1 cellular context compared by ENCODE assay signal in genomic region chr15:41928100-41928499, GRCh38.
TF ChIP-seq lines count a peak whose summit lies in the region.

No MANE protein-coding gene starts in this region.

TF ChIP-seq in HepG2, 621 proteins besides CTCF, POLR2A, EP300 and RAD21 (continued from another document and continues in another):
- TF ChIP-seq ZNF670 (CRISPR knock-in tag; IDR thresholded peaks at IDR 0.05; ENCODE audit: borderline replicate concordance) (no peak), TFDP2 (CRISPR knock-in tag; IDR thresholded peaks at IDR 0.05) (no peak), TSC22D2 (CRISPR knock-in tag; IDR thresholded peaks at IDR 0.05; ENCODE audit: borderline replicate concordance) (no peak), NONO (IDR thresholded peaks at IDR 0.05) (no peak), NONO (CRISPR knock-in tag; conservative IDR thresholded peaks at IDR 0.05) (no peak), CSRNP1 (CRISPR knock-in tag; IDR thresholded peaks at IDR 0.05) (no peak), IKZF4 (CRISPR knock-in tag; IDR thresholded peaks at IDR 0.05; ENCODE audit: borderline replicate concordance, low read depth, not compliant biosample characterization) (no peak), ZMYM3 (CRISPR knock-in tag; IDR thresholded peaks at IDR 0.05) (peak; percentile 65), ZNF841 (CRISPR knock-in tag; IDR thresholded peaks at IDR 0.05; ENCODE audit: borderline replicate concordance) (no peak), CHD4 (IDR thresholded peaks at IDR 0.05; ENCODE audit: borderline replicate concordance, low read length) (peak; percentile 43; the same call in 1 of the 2 replicates), TEAD2 (CRISPR knock-in tag; IDR thresholded peaks at IDR 0.05) (no peak), ATF1 (CRISPR knock-in tag; IDR thresholded peaks at IDR 0.05) (no peak), NKX3-1 (CRISPR knock-in tag; IDR thresholded peaks at IDR 0.05) (peak; percentile 34; the same call in 1 of the 2 replicates), ZNF878 (CRISPR knock-in tag; IDR thresholded peaks at IDR 0.05) (no peak), ZNF205 (CRISPR knock-in tag; IDR thresholded peaks at IDR 0.05) (no peak), ZNF569 (CRISPR knock-in tag; IDR thresholded peaks at IDR 0.05; ENCODE audit: borderline replicate concordance) (no peak), HMG20B (CRISPR knock-in tag; conservative IDR thresholded peaks at IDR 0.05) (peak; percentile 88), TBX2 (CRISPR knock-in tag; IDR thresholded peaks at IDR 0.05; ENCODE audit: borderline replicate concordance) (0 out of 2 replicates have a peak, but pooled peaks have one; percentile 31), NR2C2 (CRISPR knock-in tag; IDR thresholded peaks at IDR 0.05; ENCODE audit: borderline replicate concordance) (no peak), ZBTB3 (CRISPR knock-in tag; IDR thresholded peaks at IDR 0.05; ENCODE audit: borderline replicate concordance, low read depth) (no peak), NR2F6 (IDR thresholded peaks at IDR 0.05) (peak; percentile 84), NR2F6 (CRISPR knock-in tag; IDR thresholded peaks at IDR 0.05) (peak; percentile 65; the same call in 1 of the 2 replicates), SMAD1 (CRISPR knock-in tag; IDR thresholded peaks at IDR 0.05; ENCODE audit: borderline replicate concordance, low read depth) (no peak), NR1H2 (CRISPR knock-in tag; IDR thresholded peaks at IDR 0.05; ENCODE audit: borderline replicate concordance, low read depth) (no peak), TIGD3 (CRISPR knock-in tag; IDR thresholded peaks at IDR 0.05; ENCODE audit: borderline replicate concordance) (no peak), RFX1 (IDR thresholded peaks at IDR 0.05) (no peak), FOXA3 (CRISPR knock-in tag; IDR thresholded peaks at IDR 0.05) (peak; percentile 87), ZNF10 (CRISPR knock-in tag; IDR thresholded peaks at IDR 0.05; ENCODE audit: borderline replicate concordance, low read depth) (no peak), ZXDC (CRISPR knock-in tag; IDR thresholded peaks at IDR 0.05) (no peak), BCL6 (CRISPR knock-in tag; IDR thresholded peaks at IDR 0.05) (peak; percentile 71), POLR2AphosphoS2 (IDR thresholded peaks at IDR 0.05; ENCODE audit: low read depth, low read length) (no peak), ZNF549 (CRISPR knock-in tag; IDR thresholded peaks at IDR 0.05) (no peak), ZNF768 (CRISPR knock-in tag; IDR thresholded peaks at IDR 0.05) (peak; percentile 97), ARHGAP35 (CRISPR knock-in tag; IDR thresholded peaks at IDR 0.05; ENCODE audit: borderline replicate concordance) (no peak), IRX3 (CRISPR knock-in tag; IDR thresholded peaks at IDR 0.05; ENCODE audit: borderline replicate concordance, low read depth) (no peak), SAFB2 (CRISPR knock-in tag; IDR thresholded peaks at IDR 0.05; ENCODE audit: borderline replicate concordance, low read depth) (no peak), ZNF253 (CRISPR knock-in tag; IDR thresholded peaks at IDR 0.05; ENCODE audit: borderline replicate concordance) (no peak), ZGPAT (CRISPR knock-in tag; IDR thresholded peaks at IDR 0.05) (peak; percentile 60; the same call in 1 of the 2 replicates)
- TF ChIP-seq, protein P1, sequence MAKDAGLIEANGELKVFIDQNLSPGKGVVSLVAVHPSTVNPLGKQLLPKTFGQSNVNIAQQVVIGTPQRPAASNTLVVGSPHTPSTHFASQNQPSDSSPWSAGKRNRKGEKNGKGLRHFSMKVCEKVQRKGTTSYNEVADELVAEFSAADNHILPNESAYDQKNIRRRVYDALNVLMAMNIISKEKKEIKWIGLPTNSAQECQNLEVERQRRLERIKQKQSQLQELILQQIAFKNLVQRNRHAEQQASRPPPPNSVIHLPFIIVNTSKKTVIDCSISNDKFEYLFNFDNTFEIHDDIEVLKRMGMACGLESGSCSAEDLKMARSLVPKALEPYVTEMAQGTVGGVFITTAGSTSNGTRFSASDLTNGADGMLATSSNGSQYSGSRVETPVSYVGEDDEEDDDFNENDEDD (CRISPR knock-in tag; IDR thresholded peaks at IDR 0.05; ENCODE audit: borderline replicate concordance) = no peak
- TF ChIP-seq, protein P2, sequence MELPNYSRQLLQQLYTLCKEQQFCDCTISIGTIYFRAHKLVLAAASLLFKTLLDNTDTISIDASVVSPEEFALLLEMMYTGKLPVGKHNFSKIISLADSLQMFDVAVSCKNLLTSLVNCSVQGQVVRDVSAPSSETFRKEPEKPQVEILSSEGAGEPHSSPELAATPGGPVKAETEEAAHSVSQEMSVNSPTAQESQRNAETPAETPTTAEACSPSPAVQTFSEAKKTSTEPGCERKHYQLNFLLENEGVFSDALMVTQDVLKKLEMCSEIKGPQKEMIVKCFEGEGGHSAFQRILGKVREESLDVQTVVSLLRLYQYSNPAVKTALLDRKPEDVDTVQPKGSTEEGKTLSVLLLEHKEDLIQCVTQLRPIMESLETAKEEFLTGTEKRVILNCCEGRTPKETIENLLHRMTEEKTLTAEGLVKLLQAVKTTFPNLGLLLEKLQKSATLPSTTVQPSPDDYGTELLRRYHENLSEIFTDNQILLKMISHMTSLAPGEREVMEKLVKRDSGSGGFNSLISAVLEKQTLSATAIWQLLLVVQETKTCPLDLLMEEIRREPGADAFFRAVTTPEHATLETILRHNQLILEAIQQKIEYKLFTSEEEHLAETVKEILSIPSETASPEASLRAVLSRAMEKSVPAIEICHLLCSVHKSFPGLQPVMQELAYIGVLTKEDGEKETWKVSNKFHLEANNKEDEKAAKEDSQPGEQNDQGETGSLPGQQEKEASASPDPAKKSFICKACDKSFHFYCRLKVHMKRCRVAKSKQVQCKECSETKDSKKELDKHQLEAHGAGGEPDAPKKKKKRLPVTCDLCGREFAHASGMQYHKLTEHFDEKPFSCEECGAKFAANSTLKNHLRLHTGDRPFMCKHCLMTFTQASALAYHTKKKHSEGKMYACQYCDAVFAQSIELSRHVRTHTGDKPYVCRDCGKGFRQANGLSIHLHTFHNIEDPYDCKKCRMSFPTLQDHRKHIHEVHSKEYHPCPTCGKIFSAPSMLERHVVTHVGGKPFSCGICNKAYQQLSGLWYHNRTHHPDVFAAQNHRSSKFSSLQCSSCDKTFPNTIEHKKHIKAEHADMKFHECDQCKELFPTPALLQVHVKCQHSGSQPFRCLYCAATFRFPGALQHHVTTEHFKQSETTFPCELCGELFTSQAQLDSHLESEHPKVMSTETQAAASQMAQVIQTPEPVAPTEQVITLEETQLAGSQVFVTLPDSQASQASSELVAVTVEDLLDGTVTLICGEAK (IDR thresholded peaks at IDR 0.05) = no peak
- TF ChIP-seq, protein P2 (CRISPR knock-in tag; IDR thresholded peaks at IDR 0.05) = no peak
- TF ChIP-seq, protein P3, sequence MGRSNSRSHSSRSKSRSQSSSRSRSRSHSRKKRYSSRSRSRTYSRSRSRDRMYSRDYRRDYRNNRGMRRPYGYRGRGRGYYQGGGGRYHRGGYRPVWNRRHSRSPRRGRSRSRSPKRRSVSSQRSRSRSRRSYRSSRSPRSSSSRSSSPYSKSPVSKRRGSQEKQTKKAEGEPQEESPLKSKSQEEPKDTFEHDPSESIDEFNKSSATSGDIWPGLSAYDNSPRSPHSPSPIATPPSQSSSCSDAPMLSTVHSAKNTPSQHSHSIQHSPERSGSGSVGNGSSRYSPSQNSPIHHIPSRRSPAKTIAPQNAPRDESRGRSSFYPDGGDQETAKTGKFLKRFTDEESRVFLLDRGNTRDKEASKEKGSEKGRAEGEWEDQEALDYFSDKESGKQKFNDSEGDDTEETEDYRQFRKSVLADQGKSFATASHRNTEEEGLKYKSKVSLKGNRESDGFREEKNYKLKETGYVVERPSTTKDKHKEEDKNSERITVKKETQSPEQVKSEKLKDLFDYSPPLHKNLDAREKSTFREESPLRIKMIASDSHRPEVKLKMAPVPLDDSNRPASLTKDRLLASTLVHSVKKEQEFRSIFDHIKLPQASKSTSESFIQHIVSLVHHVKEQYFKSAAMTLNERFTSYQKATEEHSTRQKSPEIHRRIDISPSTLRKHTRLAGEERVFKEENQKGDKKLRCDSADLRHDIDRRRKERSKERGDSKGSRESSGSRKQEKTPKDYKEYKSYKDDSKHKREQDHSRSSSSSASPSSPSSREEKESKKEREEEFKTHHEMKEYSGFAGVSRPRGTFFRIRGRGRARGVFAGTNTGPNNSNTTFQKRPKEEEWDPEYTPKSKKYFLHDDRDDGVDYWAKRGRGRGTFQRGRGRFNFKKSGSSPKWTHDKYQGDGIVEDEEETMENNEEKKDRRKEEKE (IDR thresholded peaks at IDR 0.05) = no peak
